Comparison of ENCODE assay signal across 11 cellular contexts in genomic region chr3:122678496-122678895, GRCh38. TPM values are rescaled to one million over a fixed set of nuclear protein-coding genes. Genes with fewer than 3 reads are reported as not detected.
DNase-seq lines count a peak whose midpoint lies in the region; ATAC-seq, FAIRE-seq and TF ChIP-seq lines count a peak whose summit lies in the region.
"Had no signal": no experiment of that assay in that cellular context is flagged by ENCODE, and none has a peak within 500 bp of the region (broad histone marks: within the 10 kb centered on the region; RNA-seq: fewer than 3 reads in every experiment).

No MANE protein-coding gene starts in this region.

- POLR2A ChIA-PET in K562 (lab: Yijun Ruan, JAX) (interaction anchor here (0.5 to 2.3 kb wide), 2 partner anchors 119 to 295 kb away, joined by 4 to 10 read pairs; partner anchors contain the start of genes FAM162A and MIX23), GM10248 (lab: Yijun Ruan, JAX) (interaction anchor here (0.5 to 1.0 kb wide), 2 partner anchors 61 to 119 kb away, joined by 3 to 4 read pairs; no protein-coding TSS in a partner anchor)

- no peak for FAIRE-seq in K562 (lab: Jason Lieb, UNC)
- FAIRE-seq: TTC549 had no signal

- no peaks in the 10 kb centered on the region for H3K27me3 Mint-ChIP-seq in naive B cell

- H3K9ac ChIP-seq in KMS-11 (no peak overlapping the region), K562 (ENCODE audit: insufficient read depth in 1 of 2, low read depth in 2 of 2, low read length in 2 of 2) (no peak overlapping the region)

- H3K9me1 ChIP-seq in K562 (ENCODE audit: control insufficient read depth, insufficient read depth, low read length): no peaks in the 10 kb centered on the region

- peaks cover 47 to 61% (median 61%) of the 10 kb centered on the region in 3 donors for H3K4me1 Mint-ChIP-seq in naive B cell

- H4K20me1 ChIP-seq in KMS-11 (ENCODE audit: insufficient read depth) (no peaks in the 10 kb centered on the region), K562 (replicated peaks; ENCODE audit: control insufficient read depth, insufficient read depth, low read length) (no peaks in the 10 kb centered on the region)

- 100% methylated on average over 4 of the region's 5 CpGs for WGBS in K562 (ENCODE audit: insufficient coverage, low coverage, missing lambda C conversion rate)

- H3K79me2 ChIP-seq in ACC112 (ENCODE audit: control insufficient read depth, insufficient read depth, low read length, unreplicated experiment): peaks cover 28% of the 10 kb centered on the region
- no peaks in the 10 kb centered on the region for H3K79me2 ChIP-seq in KMS-11 (ENCODE audit: insufficient read depth, low read depth)
- H3K79me2 ChIP-seq in K562 (ENCODE audit: control insufficient read depth, insufficient read depth, low read length): peaks cover 12% of the 10 kb centered on the region

- TF ChIP-seq CTCF in KMS-11 (conservative IDR thresholded peaks at IDR 0.05; ENCODE audit: low read depth, low read length): no peak
- TF ChIP-seq CTCF in K562 (IDR thresholded peaks at IDR 0.05 in 2 of 3, conservative IDR thresholded peaks at IDR 0.05 in 1 of 3; ENCODE audit: insufficient read depth in 2 of 3, low read depth in 1 of 3, low read length in 3 of 3): no peak
- TF ChIP-seq CTCF in GM10248 (IDR thresholded peaks at IDR 0.05; ENCODE audit: control extremely low read depth, extremely low read depth, low read depth, missing control alignments): no peak

- H3K4me3 Mint-ChIP-seq in naive B cell: peak overlapping the region; percentile 23 to 99 (median 92)

- TF ChIP-seq RAD21 in K562 (CRISPR knock-in tag; conservative IDR thresholded peaks at IDR 0.05 in 1 of 2, IDR thresholded peaks at IDR 0.05 in 1 of 2): no peak

- peak overlapping the region in 5 of 6 donors; percentile 90 to 100 (median 98) for H3K27ac Mint-ChIP-seq in naive B cell

- ATAC-seq in K562 (no peak), naive B cell (ENCODE audit: low read depth in 2 of 2) (peak in 1 of 2 donors; percentile 11), GM21737 (IDR thresholded peaks at IDR 0.05; ENCODE audit: unreplicated experiment) (no peak)

- TF ChIP-seq POLR2A in K562 (conservative IDR thresholded peaks at IDR 0.05): no peak

- H3K9me3 ChIP-seq in K562 (replicated peaks; ENCODE audit: control insufficient read depth, insufficient read depth, low read depth, low read length): no peaks in the 10 kb centered on the region
- H3K9me3 ChIP-seq: adrenal gland had no signal

- H3K27me3 ChIP-seq in ACC112 (ENCODE audit: insufficient read depth, low read length) (no peaks in the 10 kb centered on the region), KMS-11 (ENCODE audit: insufficient read depth, low read depth) (no peaks in the 10 kb centered on the region), K562 (ENCODE audit: control insufficient read depth in 2 of 2, insufficient read depth in 2 of 2, low read length in 2 of 2) (no peaks in the 10 kb centered on the region)
- H3K27me3 ChIP-seq: adrenal gland had no signal

- H3K36me3 ChIP-seq in ACC112 (ENCODE audit: insufficient read depth, low read length): no peaks in the 10 kb centered on the region; the same call in 1 of the 2 replicates
- no peaks in the 10 kb centered on the region for H3K36me3 ChIP-seq in KMS-11 (ENCODE audit: insufficient read depth)
- H3K36me3 ChIP-seq in K562 (ENCODE audit: control insufficient read depth, insufficient read depth, low read length): no peaks in the 10 kb centered on the region
- H3K36me3 ChIP-seq: adrenal gland had no signal

- BruUV-seq in K562 (replicated peaks; lab: Mats Ljungman, UMichigan): no TSS peak

- no peak for DNase-seq in K562 (ENCODE audit: extremely low read depth in 1 of 4, low spot score in 3 of 4)
- peak; percentile 35 for DNase-seq in naive B cell
- DNase-seq in H4 (ENCODE audit: low spot score): no peak
- no peak for DNase-seq in G401 (ENCODE audit: low spot score)
- DNase-seq in GM10248 (ENCODE audit: extremely low spot score): no peak
- DNase-seq: NCI-H2171 had no signal

- CTCF ChIA-PET in K562 (lab: Yijun Ruan, JAX; ENCODE audit: low intra/inter-chr PET ratio): interaction anchor here (0.7 to 1.2 kb wide), 3 partner anchors 118 to 294 kb away, joined by 3 to 5 read pairs (median 4); partner anchors contain the start of gene FAM162A
- CTCF ChIA-PET in GM10248 (lab: Yijun Ruan, JAX): interaction anchor here (0.7 to 6.8 kb wide), 42 partner anchors 9 to 1131 kb away, joined by 3 to 146 read pairs (median 6); partner anchors contain the start of genes DTX3L, FAM162A, PARP9 and WDR5B

- intact Hi-C loops in K562 (cut with micrococcal nuclease): loop anchor here (2.0 kb wide), 1 partner anchor 286 kb away; no protein-coding TSS in a partner anchor

- H2AFZ ChIP-seq in ACC112 (ENCODE audit: low read length, unreplicated experiment): peak overlapping the region; percentile 63
- peak overlapping the region; percentile 98 for H2AFZ ChIP-seq in KMS-11 (ENCODE audit: low read depth)
- peak overlapping the region; percentile 98 for H2AFZ ChIP-seq in K562 (ENCODE audit: low read depth, low read length)

- no peak overlapping the region for H3K27ac ChIP-seq in ACC112 (ENCODE audit: low read depth, low read length)
- no peak overlapping the region for H3K27ac ChIP-seq in KMS-11
- no peak overlapping the region for H3K27ac ChIP-seq in K562 (ENCODE audit: extremely low read depth, low read depth, low read length)

- H3K36me3 Mint-ChIP-seq in naive B cell: peaks cover 5 to 10% of the 10 kb centered on the region in 2 donors

- H3K4me2 ChIP-seq in KMS-11 (peak overlapping the region; percentile 94; the same call in 1 of the 2 replicates), K562 (ENCODE audit: insufficient read depth, low read length) (no peak overlapping the region)

- 0 out of 2 replicates have a peak overlapping the region, but pooled peaks have one; percentile 31 for H3K4me3 ChIP-seq in ACC112 (ENCODE audit: low read depth, low read length)
- H3K4me3 ChIP-seq in KMS-11 (IDR thresholded peaks at IDR 0.05; ENCODE audit: insufficient read depth, low read depth, low read length): no peak overlapping the region
- H3K4me3 ChIP-seq in K562: no peak overlapping the region

- H3K9me3 Mint-ChIP-seq in naive B cell: peaks cover 0 to 15% (median 9%) of the 10 kb centered on the region in 7 donors

- in situ Hi-C loops in K562 (cut with MboI) (no loop called here), G401 (cut with HindIII; ENCODE audit: low sequenced_read_pairs) (no loop called here)

- TF ChIP-seq EP300 in K562 (IDR thresholded peaks at IDR 0.05; ENCODE audit: low read length): no peak

- H3K4me1 ChIP-seq in ACC112 (ENCODE audit: control insufficient read depth, insufficient read depth, low read length, unreplicated experiment): peaks cover 38% of the 10 kb centered on the region
- peaks cover 30% of the 10 kb centered on the region for H3K4me1 ChIP-seq in KMS-11 (ENCODE audit: low read depth, poor library complexity, severe bottlenecking)
- H3K4me1 ChIP-seq in K562 (replicated peaks in 1 of 2; ENCODE audit: control insufficient read depth in 2 of 2, insufficient read depth in 2 of 2, low read length in 2 of 2): peaks cover 13 to 17% of the 10 kb centered on the region in 2 experiments; a peak in 4 of 5 replicates

TF ChIP-seq in K562, 482 proteins besides CTCF, POLR2A, EP300 and RAD21:
- TF ChIP-seq ZKSCAN8 (CRISPR knock-in tag; IDR thresholded peaks at IDR 0.05) (no peak), HDAC1 (IDR thresholded peaks at IDR 0.05) (no peak)
TF ChIP-seq in K562: peak in this region for 0.

RNA-seq across cellular contexts. Expression of gene PARP14, which starts 2.1 kb away (rescaled TPM):
- total RNA-seq in K562 (2011; cell fraction: chromatin; rRNA removed; ENCODE audit: low replicate concordance): 16.6 and 61.9 TPM in 2 replicates
- total RNA-seq in K562 (2011; cell fraction: nucleolus; rRNA removed): 10.3 and 15.1 TPM in 2 replicates
- 25.6 and 31.8 TPM in 2 replicates for total RNA-seq in K562 (2011; cell fraction: nucleoplasm; rRNA removed)
- total RNA-seq in K562 (2014; rRNA removed): 9.0 and 9.5 TPM in 2 replicates
- total RNA-seq in K562 (2014; rRNA removed; fragmentation: Illumina TruSeq; extraction: Trizol): 13.1 and 13.7 TPM in 2 replicates
- 11.8 and 14.4 TPM in 2 replicates for total RNA-seq in K562 (2015; rRNA removed; fragmentation: Illumina TruSeq; extraction: Trizol)
- total RNA-seq in K562 (2021): 9.7 and 11.9 TPM in 2 replicates
- polyA plus RNA-seq in K562 (2011; rRNA removed): 6.7 and 12.8 TPM in 2 replicates
- 4.5 and 4.6 TPM in 2 replicates for polyA plus RNA-seq in K562 (2011; cell fraction: cytosol; rRNA removed)
- 8.2 and 12.9 TPM in 2 replicates for polyA plus RNA-seq in K562 (2011; cell fraction: nucleus; rRNA removed)
- 5.1 and 7.4 TPM in 2 replicates for polyA plus RNA-seq in K562 (2012)
- polyA plus RNA-seq in K562 (2014; fragmentation: Illumina TruSeq; extraction: Trizol): 6.9 and 8.6 TPM in 2 replicates
- polyA plus RNA-seq in K562 (2014; fragmentation: Nextera tagmentation; extraction: Ambion mirVana): 1 to 10 TPM; 3.1 to 6.2 TPM
- polyA plus RNA-seq in K562 (2014; rRNA removed): 7.7 and 9.2 TPM in 2 replicates
- polyA minus RNA-seq in K562 (2011; rRNA and poly(A)+ RNA removed): 16.7 and 27.7 TPM in 2 replicates
- 6.1 and 9.5 TPM in 2 replicates for polyA minus RNA-seq in K562 (2011; cell fraction: cytosol; rRNA and poly(A)+ RNA removed)
- polyA minus RNA-seq in K562 (2011; cell fraction: nucleus; rRNA and poly(A)+ RNA removed): 16.8 and 18.7 TPM in 2 replicates
- 10 to 100 TPM in 5 of 6 donors, 1 to 10 TPM in 1; 5.9 to 45.2 (median 34.2) TPM for polyA plus RNA-seq in naive B cell (ENCODE audit: low read depth in 6 of 6)
- total RNA-seq in H4 (2014; rRNA removed; shearing (Covaris generic)): 42.7 and 60.5 TPM in 2 replicates
- total RNA-seq in G401 (2014; rRNA removed; shearing (Covaris generic)): 9.7 and 21.2 TPM in 2 replicates
